ENCODE assay signal across 26 cellular contexts in genomic region chr19:3119071-3119781, GRCh38. TPM values are rescaled to one million over a fixed set of nuclear protein-coding genes. Genes with fewer than 3 reads are reported as not detected.
"Had no signal": no experiment of that assay in that cellular context is flagged by ENCODE, and none has a peak within 500 bp of the region (broad histone marks: within the 10 kb centered on the region; RNA-seq: fewer than 3 reads in every experiment).

No MANE protein-coding gene starts in this region.

- H3K9me3 ChIP-seq: Peyer's patch had no signal

- H3K36me3 Mint-ChIP-seq: activated CD4-positive, alpha-beta memory T cell treated with anti-CD3 and anti-CD28 coated beads for 36 hours; activated naive CD4-positive, alpha-beta T cell treated with anti-CD3 and anti-CD28 coated beads, Interleukin-2, amount 50 U/mL, for 72 hours; T-cell had no signal

- H3K27ac ChIP-seq: Peyer's patch had no signal

- H3K27me3 ChIP-seq: Peyer's patch had no signal

- H3K4me3 ChIP-seq: Peyer's patch had no signal

- ATAC-seq: activated naive CD4-positive, alpha-beta T cell treated with anti-CD3 and anti-CD28 coated beads, Interleukin-2, amount 50 U/mL, for 72 hours; activated naive CD8-positive, alpha-beta T cell treated with anti-CD3 and anti-CD28 coated beads, Interleukin-2, amount 50 U/mL, for 24 hours; activated T-cell treated with anti-CD3 and anti-CD28 coated beads, Interleukin-2, amount 50 U/mL, for 4 hours; T-cell had no signal

- H3K27me3 Mint-ChIP-seq: activated B cell treated with CpG ODN at 0.5 μM for 24 hours; activated CD4-positive, alpha-beta memory T cell treated with anti-CD3 and anti-CD28 coated beads for 36 hours; activated CD4-positive, alpha-beta T cell treated with anti-CD3 and anti-CD28 coated beads, Interleukin-2, amount 10 ng/mL, durations not matched to agents 24 days and 14 days; activated naive CD8-positive, alpha-beta T cell treated with anti-CD3 and anti-CD28 coated beads, Interleukin-2, amount 50 U/mL, for 24 hours; brain; T-cell had no signal

- H3K4me1 Mint-ChIP-seq: activated CD4-positive, alpha-beta T cell treated with anti-CD3 and anti-CD28 coated beads, Interleukin-2, amount 10 ng/mL, durations not matched to agents 24 days and 14 days; activated naive CD8-positive, alpha-beta T cell treated with anti-CD3 and anti-CD28 coated beads, Interleukin-2, amount 50 U/mL, for 24 hours; brain; T-cell had no signal

- H3K4me1 ChIP-seq: Peyer's patch had no signal

- H3K9me3 Mint-ChIP-seq: activated B cell treated with CpG ODN at 0.5 μM for 24 hours; activated CD4-positive, alpha-beta memory T cell treated with anti-CD3 and anti-CD28 coated beads for 36 hours; activated CD4-positive, alpha-beta T cell treated with anti-CD3 and anti-CD28 coated beads, Interleukin-2, amount 10 ng/mL, durations not matched to agents 24 days and 14 days; activated naive CD4-positive, alpha-beta T cell treated with anti-CD3 and anti-CD28 coated beads, Interleukin-2, amount 50 U/mL, for 72 hours; activated naive CD8-positive, alpha-beta T cell treated with anti-CD3 and anti-CD28 coated beads, Interleukin-2, amount 50 U/mL, for 24 hours; activated T-cell treated with anti-CD3 and anti-CD28 coated beads, Interleukin-2, amount 50 U/mL, for 4 hours; brain; T-cell had no signal

- DNase-seq: activated B cell treated with CpG ODN at 0.5 μM for 24 hours; activated CD4-positive, alpha-beta memory T cell treated with anti-CD3 and anti-CD28 coated beads for 36 hours; activated CD4-positive, alpha-beta T cell treated with anti-CD3 and anti-CD28 coated beads for 1 hour; activated CD4-positive, alpha-beta T cell treated with anti-CD3 and anti-CD28 coated beads, Interleukin-2, amount 10 ng/mL, durations not matched to agents 24 days and 14 days; activated CD8-positive, alpha-beta memory T cell treated with anti-CD3 and anti-CD28 coated beads for 24 hours; activated effector memory CD4-positive, alpha-beta T cell treated with anti-CD3 and anti-CD28 coated beads, Interleukin-2, amount 50 U/mL, for 16 hours; activated naive CD4-positive, alpha-beta T cell treated with Interleukin-2 at 50 U/mL for 16 hours; activated naive CD8-positive, alpha-beta T cell treated with anti-CD3 and anti-CD28 coated beads, Interleukin-2, amount 50 U/mL, for 24 hours; activated T-cell treated with anti-CD3 and anti-CD28 coated beads, Interleukin-2, amount 50 U/mL, for 4 hours; amniotic stem cell; Karpas-422; MM.1S; NCI-H1105 treated with DMSO at 0.1 percent for 48 hours; NCI-H1436 treated with DMSO at 0.1 percent for 48 hours; NCI-H187 treated with DMSO at 0.1 percent for 48 hours; NCI-H2081 treated with DMSO at 0.1 percent for 48 hours; NCI-H446; NCI-H524; Peyer's patch; SIG-M5; T-cell; T-helper 2 cell; T1000 had no signal

- H3K27ac Mint-ChIP-seq: activated B cell treated with CpG ODN at 0.5 μM for 24 hours; activated CD4-positive, alpha-beta memory T cell treated with anti-CD3 and anti-CD28 coated beads for 36 hours; activated CD4-positive, alpha-beta T cell treated with anti-CD3 and anti-CD28 coated beads, Interleukin-2, amount 10 ng/mL, durations not matched to agents 24 days and 14 days; activated naive CD8-positive, alpha-beta T cell treated with anti-CD3 and anti-CD28 coated beads, Interleukin-2, amount 50 U/mL, for 24 hours; T-cell had no signal

- H3K4me3 Mint-ChIP-seq: activated B cell treated with CpG ODN at 0.5 μM for 24 hours; activated CD4-positive, alpha-beta memory T cell treated with anti-CD3 and anti-CD28 coated beads for 36 hours; activated CD4-positive, alpha-beta T cell treated with anti-CD3 and anti-CD28 coated beads, Interleukin-2, amount 10 ng/mL, durations not matched to agents 24 days and 14 days; activated naive CD8-positive, alpha-beta T cell treated with anti-CD3 and anti-CD28 coated beads, Interleukin-2, amount 50 U/mL, for 24 hours; activated T-cell treated with anti-CD3 and anti-CD28 coated beads, Interleukin-2, amount 50 U/mL, for 4 hours; brain; T-cell had no signal

RNA-seq across cellular contexts. Expression of gene GNA15, which starts 16.6 kb away (rescaled TPM):
- total RNA-seq: astrocyte had no signal

RNA-seq across cellular contexts. Expression of gene S1PR4, which starts 59.3 kb away (rescaled TPM):
- total RNA-seq: astrocyte had no signal
